ENCODE assay signal across 9 cellular contexts in genomic region chr10:79112898-79113431, GRCh38. TPM values are rescaled to one million over a fixed set of nuclear protein-coding genes. Genes with fewer than 3 reads are reported as not detected.
DNase-seq lines count a peak whose midpoint lies in the region; ATAC-seq and TF ChIP-seq lines count a peak whose summit lies in the region.
"Had no signal": no experiment of that assay in that cellular context is flagged by ENCODE, and none has a peak within 500 bp of the region (broad histone marks: within the 10 kb centered on the region; RNA-seq: fewer than 3 reads in every experiment).

No MANE protein-coding gene starts in this region.

- BruUV-seq in A673 (replicated peaks; lab: Mats Ljungman, UMichigan) = no TSS peak

- H3K4me1 ChIP-seq in A673 (ENCODE audit: insufficient read depth, low read length, poor library complexity, severe bottlenecking) = peaks cover 35% of the 10 kb centered on the region

- CTCF ChIA-PET in A673 (lab: Charles Lee) = no interaction called here

- peak; percentile 85 for ATAC-seq in esophagus mucosa
- no peak for ATAC-seq in GM21529 (IDR thresholded peaks at IDR 0.05; ENCODE audit: unreplicated experiment)
- no peak for ATAC-seq in HG03457 (IDR thresholded peaks at IDR 0.05; ENCODE audit: unreplicated experiment)

- H3K4me3 ChIP-seq in A673 (ENCODE audit: low read depth, low read length, poor library complexity, severe bottlenecking) (no peak overlapping the region), MG63 (no peak overlapping the region)

- intact Hi-C loops in A673 (cut with micrococcal nuclease; ENCODE audit: unreplicated experiment) = loop anchor here (5.0 kb wide), 1 partner anchor 41 kb away; no protein-coding TSS in a partner anchor

- H3K27me3 ChIP-seq in A673 (replicated peaks; ENCODE audit: insufficient read depth, low read depth, low read length, poor library complexity) (no peaks in the 10 kb centered on the region), MG63 (no peaks in the 10 kb centered on the region)

- POLR2A ChIA-PET in A673 (lab: Charles Lee; ENCODE audit: low non-redundant PET) = no interaction called here

- DNase-seq in A673 (ENCODE audit: low spot score) (no peak), MG63 (peak; percentile 96), myocyte (ENCODE audit: low read depth) (peak; percentile 66), GM20000 (ENCODE audit: low spot score) (no peak), DMS79 (lab: John Stamatoyannopoulos, UW) (no peak)
- DNase-seq: WERI-Rb-1 had no signal

- TF ChIP-seq CTCF in A673 (conservative IDR thresholded peaks at IDR 0.05; ENCODE audit: low read depth, low read length) = no peak
- TF ChIP-seq CTCF in GM20000 (IDR thresholded peaks at IDR 0.05; ENCODE audit: extremely low read depth, missing control alignments) = no peak

- H3K36me3 ChIP-seq in A673 (ENCODE audit: insufficient read depth, low read length, poor library complexity, severe bottlenecking) (no peaks in the 10 kb centered on the region), MG63 (peaks cover 54% of the 10 kb centered on the region)
- H3K36me3 ChIP-seq: WERI-Rb-1 had no signal

- peak overlapping the region; percentile 74 for H3K27ac ChIP-seq in A673 (ENCODE audit: low read depth, low read length, poor library complexity, severe bottlenecking)

- H3K9me3 ChIP-seq in A673 (ENCODE audit: low read depth, low read length, poor library complexity, severe bottlenecking) = no peaks in the 10 kb centered on the region
- no peaks in the 10 kb centered on the region for H3K9me3 ChIP-seq in MG63

RNA-seq across cellular contexts. Expression of gene ZMIZ1, which starts 44.2 kb away (rescaled TPM):
- 35.8 and 42.1 TPM in 2 replicates for total RNA-seq in A673 (2021)
- 9.5 and 22.4 TPM in 2 replicates for total RNA-seq in MG63 (2014; rRNA removed; shearing (Covaris generic); ENCODE audit: low replicate concordance)
- 43.8 TPM for total RNA-seq in esophagus mucosa
- 7.1 and 10.0 TPM in 2 replicates for total RNA-seq in myocyte
- polyA plus RNA-seq in myocyte (2012) = 23.2 TPM

Comparison
In these comparisons a context has a peak if more than half of its experiments do, and no peak if none do; other contexts are left out.
1. DNase-seq: peak in MG63 (single experiment) and myocyte (single experiment); none in A673 (single experiment), GM20000 (single experiment) and DMS79 (single experiment).